ENCODE assay signal across 8 cellular contexts in genomic region chr11:128302425-128303186, GRCh38.
DNase-seq lines count a peak whose midpoint lies in the region; ATAC-seq and TF ChIP-seq lines count a peak whose summit lies in the region.

No MANE protein-coding gene starts in this region.

- peak overlapping the region; percentile 96 for H3K27ac Mint-ChIP-seq in activated naive CD8-positive, alpha-beta T cell treated with anti-CD3 and anti-CD28 coated beads, Interleukin-2, amount 10 ng/mL, durations not matched to agents 7 days and 5 days
- peak overlapping the region; percentile 88 to 92 for H3K27ac Mint-ChIP-seq in stimulated activated naive CD8-positive, alpha-beta T cell treated with anti-CD3 and anti-CD28 coated beads, Interleukin-15, amount 100 ng/mL, for 72 hours
- H3K27ac Mint-ChIP-seq in CD14-positive monocyte (no peak overlapping the region), glutamatergic neuron (ENCODE audit: unreplicated experiment) (no peak overlapping the region)

- H3K36me3 Mint-ChIP-seq in activated naive CD8-positive, alpha-beta T cell treated with anti-CD3 and anti-CD28 coated beads, Interleukin-2, amount 10 ng/mL, durations not matched to agents 7 days and 5 days: peaks cover 6% of the 10 kb centered on the region
- no peaks in the 10 kb centered on the region for H3K36me3 Mint-ChIP-seq in CD14-positive monocyte
- H3K36me3 Mint-ChIP-seq in glutamatergic neuron (ENCODE audit: unreplicated experiment): no peaks in the 10 kb centered on the region

- TF ChIP-seq CTCF in CD14-positive monocyte (IDR thresholded peaks at IDR 0.05) (no peak), glutamatergic neuron (IDR thresholded peaks at IDR 0.05; ENCODE audit: partially characterized antibody, unreplicated experiment) (no peak)

- H3K4me3 Mint-ChIP-seq in activated naive CD8-positive, alpha-beta T cell treated with anti-CD3 and anti-CD28 coated beads, Interleukin-2, amount 10 ng/mL, durations not matched to agents 7 days and 5 days: peak overlapping the region; percentile 91
- H3K4me3 Mint-ChIP-seq in stimulated activated naive CD8-positive, alpha-beta T cell treated with anti-CD3 and anti-CD28 coated beads, Interleukin-15, amount 100 ng/mL, for 72 hours: peak overlapping the region; percentile 84 to 94
- H3K4me3 Mint-ChIP-seq in CD14-positive monocyte: no peak overlapping the region
- no peak overlapping the region for H3K4me3 Mint-ChIP-seq in glutamatergic neuron (ENCODE audit: unreplicated experiment)

- H3K27me3 Mint-ChIP-seq in activated naive CD8-positive, alpha-beta T cell treated with anti-CD3 and anti-CD28 coated beads, Interleukin-2, amount 10 ng/mL, durations not matched to agents 7 days and 5 days: no peaks in the 10 kb centered on the region
- H3K27me3 Mint-ChIP-seq in stimulated activated naive CD8-positive, alpha-beta T cell treated with anti-CD3 and anti-CD28 coated beads, Interleukin-15, amount 100 ng/mL, for 72 hours: no peaks in the 10 kb centered on the region
- H3K27me3 Mint-ChIP-seq in CD14-positive monocyte (ENCODE audit: low read depth in 3 of 3) (peaks cover 0 to 3% (median 0%) of the 10 kb centered on the region in 3 donors), glutamatergic neuron (ENCODE audit: unreplicated experiment) (no peaks in the 10 kb centered on the region)

- H3K4me1 Mint-ChIP-seq in activated naive CD8-positive, alpha-beta T cell treated with anti-CD3 and anti-CD28 coated beads, Interleukin-2, amount 10 ng/mL, durations not matched to agents 7 days and 5 days: peaks cover 66% of the 10 kb centered on the region
- H3K4me1 Mint-ChIP-seq in stimulated activated naive CD8-positive, alpha-beta T cell treated with anti-CD3 and anti-CD28 coated beads, Interleukin-15, amount 100 ng/mL, for 72 hours: peaks cover 75% of the 10 kb centered on the region
- H3K4me1 Mint-ChIP-seq in CD14-positive monocyte: no peaks in the 10 kb centered on the region
- H3K4me1 Mint-ChIP-seq in glutamatergic neuron (ENCODE audit: low read depth, unreplicated experiment): peaks cover 13% of the 10 kb centered on the region

- POLR2A ChIA-PET in activated naive CD8-positive, alpha-beta T cell treated with anti-CD3 and anti-CD28 coated beads, Interleukin-2, amount 10 ng/mL, durations not matched to agents 7 days and 5 days (lab: Charles Lee): interaction anchor here (0.7 to 9.5 kb wide), 36 partner anchors 9 to 1767 kb away, joined by 3 to 160 read pairs (median 7); no protein-coding TSS in a partner anchor

- no peak for TF ChIP-seq POLR2A in GM18505 (IDR thresholded peaks at IDR 0.05; ENCODE audit: borderline replicate concordance, extremely low read depth, insufficient read depth, insufficient read length)

- peak; percentile 90 for ATAC-seq in GM18505 (IDR thresholded peaks at IDR 0.05; ENCODE audit: unreplicated experiment)
- ATAC-seq in GM21737 (IDR thresholded peaks at IDR 0.05; ENCODE audit: unreplicated experiment): peak; percentile 83
- peak; percentile 90 for ATAC-seq in activated naive CD8-positive, alpha-beta T cell treated with anti-CD3 and anti-CD28 coated beads, Interleukin-2, amount 10 ng/mL, durations not matched to agents 7 days and 5 days (ENCODE audit: low read depth)
- ATAC-seq in stimulated activated naive CD8-positive, alpha-beta T cell treated with anti-CD3 and anti-CD28 coated beads, Interleukin-15, amount 100 ng/mL, for 72 hours: peak; percentile 97

- DNase-seq in NCI-H510A (lab: John Stamatoyannopoulos, UW) (peak; percentile 35), GF-D8 (lab: John Stamatoyannopoulos, UW) (no peak), CD14-positive monocyte (ENCODE audit: low spot score) (no peak), glutamatergic neuron (no peak)
- DNase-seq in activated naive CD8-positive, alpha-beta T cell treated with anti-CD3 and anti-CD28 coated beads, Interleukin-2, amount 10 ng/mL, durations not matched to agents 7 days and 5 days: no peak
- DNase-seq in stimulated activated naive CD8-positive, alpha-beta T cell treated with anti-CD3 and anti-CD28 coated beads, Interleukin-15, amount 100 ng/mL, for 72 hours: peak; percentile 71 to 83

- peaks cover 1% of the 10 kb centered on the region for H3K9me3 Mint-ChIP-seq in activated naive CD8-positive, alpha-beta T cell treated with anti-CD3 and anti-CD28 coated beads, Interleukin-2, amount 10 ng/mL, durations not matched to agents 7 days and 5 days
- peaks cover 0 to 13% of the 10 kb centered on the region in 2 donors for H3K9me3 Mint-ChIP-seq in stimulated activated naive CD8-positive, alpha-beta T cell treated with anti-CD3 and anti-CD28 coated beads, Interleukin-15, amount 100 ng/mL, for 72 hours
- H3K9me3 Mint-ChIP-seq in CD14-positive monocyte (no peaks in the 10 kb centered on the region), glutamatergic neuron (ENCODE audit: unreplicated experiment) (no peaks in the 10 kb centered on the region)

- intact Hi-C loops in CD14-positive monocyte (cut with micrococcal nuclease): no loop called here

Comparison
In these comparisons a context has a peak if more than half of its experiments do, and no peak if none do; other contexts are left out.
1. DNase-seq: peak in NCI-H510A (single experiment) and stimulated activated naive CD8-positive, alpha-beta T cell treated with anti-CD3 and anti-CD28 coated beads, Interleukin-15, amount 100 ng/mL, for 72 hours (2 of 2); none in activated naive CD8-positive, alpha-beta T cell treated with anti-CD3 and anti-CD28 coated beads, Interleukin-2, amount 10 ng/mL, durations not matched to agents 7 days and 5 days (single experiment), GF-D8 (single experiment), CD14-positive monocyte (single experiment) and glutamatergic neuron (single experiment).
2. H3K27ac Mint-ChIP-seq: peak in activated naive CD8-positive, alpha-beta T cell treated with anti-CD3 and anti-CD28 coated beads, Interleukin-2, amount 10 ng/mL, durations not matched to agents 7 days and 5 days (single experiment) and stimulated activated naive CD8-positive, alpha-beta T cell treated with anti-CD3 and anti-CD28 coated beads, Interleukin-15, amount 100 ng/mL, for 72 hours (2 of 2); none in CD14-positive monocyte (0 of 7) and glutamatergic neuron (single experiment).
3. H3K4me3 Mint-ChIP-seq: peak in activated naive CD8-positive, alpha-beta T cell treated with anti-CD3 and anti-CD28 coated beads, Interleukin-2, amount 10 ng/mL, durations not matched to agents 7 days and 5 days (single experiment) and stimulated activated naive CD8-positive, alpha-beta T cell treated with anti-CD3 and anti-CD28 coated beads, Interleukin-15, amount 100 ng/mL, for 72 hours (2 of 2); none in CD14-positive monocyte (0 of 2) and glutamatergic neuron (single experiment).
4. Peak in every context shown above with its lines, with median percentiles within 50 percentile points of each other: ATAC-seq.